ENCODE assay signal across 6 cellular contexts in the genomic region with DNA sequence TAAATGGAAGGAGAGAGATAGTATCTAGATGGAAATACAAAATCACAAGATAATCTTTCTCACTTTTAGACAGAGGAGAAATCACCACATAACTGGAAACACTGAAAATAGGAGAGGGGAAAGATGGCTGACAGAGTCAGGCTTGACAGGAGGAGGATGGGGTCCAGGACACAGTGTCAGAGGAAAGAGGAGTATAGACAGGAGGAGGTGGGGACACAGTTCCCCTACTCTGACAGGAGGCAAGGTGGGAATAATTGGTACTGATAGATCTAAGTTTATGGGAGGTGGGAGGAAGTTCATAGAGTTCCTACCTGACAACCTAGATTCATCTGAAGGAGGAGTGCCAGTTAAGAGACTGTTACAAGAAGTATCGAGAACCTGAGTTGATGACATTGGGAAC.
"Had no signal": no experiment of that assay in that cellular context is flagged by ENCODE, and none has a peak within 500 bp of the region (broad histone marks: within the 10 kb centered on the region; RNA-seq: fewer than 3 reads in every experiment).

No MANE protein-coding gene starts in this region.

- DNase-seq: GM23248, GOT3, H7, H9, HCEC 1CT, HFFc6 had no signal
